Comparison of ENCODE assay signal across 15 cellular contexts in genomic region chr17:57929392-57929791, GRCh38. TPM values are rescaled to one million over a fixed set of nuclear protein-coding genes. Genes with fewer than 3 reads are reported as not detected.
DNase-seq lines count a peak whose midpoint lies in the region; TF ChIP-seq lines count a peak whose summit lies in the region.
"Had no signal": no experiment of that assay in that cellular context is flagged by ENCODE, and none has a peak within 500 bp of the region (broad histone marks: within the 10 kb centered on the region; RNA-seq: fewer than 3 reads in every experiment).

No MANE protein-coding gene starts in this region.

- no peak overlapping the region for H3K4me3 ChIP-seq in neutrophil (ENCODE audit: low read depth in 1 of 2, low read length in 1 of 2)
- H3K4me3 ChIP-seq: testis had no signal

- peak overlapping the region; percentile 96 for H3K27ac ChIP-seq in cingulate gyrus (ENCODE audit: low read depth, low read length)
- peak overlapping the region; percentile 95 for H3K27ac ChIP-seq in layer of hippocampus (ENCODE audit: low read depth, low read length)
- peak overlapping the region; percentile 71 for H3K27ac ChIP-seq in neutrophil
- peak overlapping the region; percentile 96 for H3K27ac ChIP-seq in temporal lobe (ENCODE audit: low read depth, low read length)
- H3K27ac ChIP-seq: testis had no signal

- H3K9me3 ChIP-seq in neutrophil: no peaks in the 10 kb centered on the region
- H3K9me3 ChIP-seq: testis had no signal

- peaks cover 14 to 23% of the 10 kb centered on the region in 2 experiments for H3K4me1 ChIP-seq in neutrophil (ENCODE audit: control insufficient read depth in 1 of 2, insufficient read depth in 1 of 2, low read depth in 1 of 2, low read length in 1 of 2)

- H3K27me3 ChIP-seq in layer of hippocampus (ENCODE audit: control insufficient read depth, insufficient read depth, low read length): no peaks in the 10 kb centered on the region
- no peaks in the 10 kb centered on the region for H3K27me3 ChIP-seq in neutrophil
- H3K27me3 ChIP-seq: testis had no signal

- no peaks in the 10 kb centered on the region for H3K36me3 ChIP-seq in neutrophil

- TF ChIP-seq CTCF in neutrophil (IDR thresholded peaks at IDR 0.05): no peak

- DNase-seq in T-helper 2 cell: no peak
- DNase-seq in SKM-1 (lab: John Stamatoyannopoulos, UW; ENCODE audit: unreplicated experiment): no peak
- DNase-seq in activated naive CD4-positive, alpha-beta T cell treated with Interleukin-2 at 50 U/mL for 16 hours: no peak
- DNase-seq: activated CD4-positive, alpha-beta T cell treated with anti-CD3 and anti-CD28 coated beads for 1 hour; GOT3; mesenchymal stem cell; NCI-H1417; NCI-H510A treated with DMSO at 0.1 percent for 48 hours; SW 1271; testis had no signal

RNA-seq across cellular contexts. Expression of gene CUEDC1, which starts 25.8 kb away (rescaled TPM):
- 9.1 TPM for total RNA-seq in temporal lobe
- total RNA-seq: activated T-helper 1 cell treated with anti-CD3 and anti-CD28 coated beads, Interleukin-12 subunit alpha, Interleukin-12 subunit beta, Interleukin-2, Interleukin-4 antibody, amounts not matched to agents 30 ng/mL and 10 ng/mL and 1 ng/mL, durations not matched to agents 14 hours and 24 hours and 36 hours had no signal

RNA-seq across cellular contexts. Expression of gene VEZF1, which starts 58.7 kb away (rescaled TPM):
- total RNA-seq in temporal lobe: 55.6 TPM
